In genomic region chr7:128531105-128531954, GRCh38 we compare ENCODE assay signal across 8 cellular contexts. TPM values are rescaled to one million over a fixed set of nuclear protein-coding genes. Genes with fewer than 3 reads are reported as not detected.
DNase-seq lines count a peak whose midpoint lies in the region; ATAC-seq and TF ChIP-seq lines count a peak whose summit lies in the region.
"Not testable (repeated sequence)": the region's sequence is repeated elsewhere in the genome, so short reads cannot be mapped to it uniquely, and the experiment has no call there.

No MANE protein-coding gene starts in this region.

- TF ChIP-seq CTCF in right lobe of liver (IDR thresholded peaks at IDR 0.05), result not testable (repeated sequence)

- 0% methylated on average over 13 of the region's 92 CpGs for WGBS in right lobe of liver (ENCODE audit: insufficient coverage, low coverage, low lambda C conversion rate, missing lambda C conversion rate)

- H3K36me3 ChIP-seq in BLaER1 treated with 17β-estradiol and CSF1 and Interleukin-3, amounts not matched to agents 10 nM and 100 nM, result peaks cover 11 to 30% (median 26%) of the 10 kb centered on the region in 11 experiments; a peak in 17 of 22 replicates
- H3K36me3 ChIP-seq in right lobe of liver, result not testable (repeated sequence)

- DNase-seq in NCI-H748 (lab: John Stamatoyannopoulos, UW; ENCODE audit: unreplicated experiment), result peak; percentile 88
- peak; percentile 72 to 79 for DNase-seq in activated CD4-positive, alpha-beta T cell treated with anti-CD3 and anti-CD28 coated beads, Interleukin-2, amount 50 U/mL, for 48 hours
- peak; percentile 52 to 85 for DNase-seq in dermis microvascular lymphatic vessel endothelial cell (ENCODE audit: low read depth in 2 of 2)
- DNase-seq in right lobe of liver, result peak; percentile 86 to 92 (median 91)
- DNase-seq in stimulated activated CD4-positive, alpha-beta T cell treated with anti-CD3 and anti-CD28 coated beads, Interleukin-4, amount 100 ng/mL, for 1 hour, result peak; percentile 80

- H3K27me3 ChIP-seq in BLaER1 treated with 17β-estradiol and CSF1 and Interleukin-3, amounts not matched to agents 10 nM and 100 nM; right lobe of liver: not testable (repeated sequence)

- TF ChIP-seq POLR2A in right lobe of liver (IDR thresholded peaks at IDR 0.05), result not testable (repeated sequence)

- peaks cover 8 to 36% (median 31%) of the 10 kb centered on the region in 11 experiments; a peak in 16 of 22 replicates for H4K20me1 ChIP-seq in BLaER1 treated with 17β-estradiol and CSF1 and Interleukin-3, amounts not matched to agents 10 nM and 100 nM

- H3K9me3 ChIP-seq in BLaER1 treated with 17β-estradiol and CSF1 and Interleukin-3, amounts not matched to agents 10 nM and 100 nM (replicated peaks in 1 of 11); right lobe of liver: not testable (repeated sequence)

- H3K9ac ChIP-seq in BLaER1 treated with 17β-estradiol and CSF1 and Interleukin-3, amounts not matched to agents 10 nM and 100 nM, result peak overlapping the region; percentile 97 to 99 (median 98)

- peak overlapping the region; percentile 70 to 85 (median 80) for H3K4me3 ChIP-seq in BLaER1 treated with 17β-estradiol and CSF1 and Interleukin-3, amounts not matched to agents 10 nM and 100 nM
- peak overlapping the region; percentile 69 to 72 (median 71) for H3K4me3 ChIP-seq in right lobe of liver

- intact Hi-C loops in right lobe of liver (cut with DNase I), result not testable (repeated sequence)

- peak overlapping the region; percentile 97 to 99 (median 98) for H3K27ac ChIP-seq in BLaER1 treated with 17β-estradiol and CSF1 and Interleukin-3, amounts not matched to agents 10 nM and 100 nM
- peak overlapping the region; percentile 92 to 96 (median 96) for H3K27ac ChIP-seq in right lobe of liver

- H3K4me1 ChIP-seq in BLaER1 treated with 17β-estradiol and CSF1 and Interleukin-3, amounts not matched to agents 10 nM and 100 nM, result peaks cover 15 to 45% (median 37%) of the 10 kb centered on the region in 10 experiments
- H3K4me1 ChIP-seq in right lobe of liver, result peaks cover 0 to 11% (median 5%) of the 10 kb centered on the region in 4 donors

- peak overlapping the region; percentile 84 to 95 (median 90); a peak in 20 of 22 replicates for H3K4me2 ChIP-seq in BLaER1 treated with 17β-estradiol and CSF1 and Interleukin-3, amounts not matched to agents 10 nM and 100 nM

- peak; percentile 70 for ATAC-seq in GM19452 (IDR thresholded peaks at IDR 0.05; ENCODE audit: unreplicated experiment)
- peak; percentile 55 for ATAC-seq in HG03565 (IDR thresholded peaks at IDR 0.05; ENCODE audit: unreplicated experiment)
- peak; percentile 84 to 97 (median 92) for ATAC-seq in right lobe of liver

RNA-seq across cellular contexts. Expression of gene METTL2B, which starts 54.8 kb away (rescaled TPM):
- total RNA-seq in dermis microvascular lymphatic vessel endothelial cell (20.1 and 22.6 TPM in 2 replicates), right lobe of liver (10 to 100 TPM; 10.8 to 15.1 (median 13.6) TPM)

Comparison
In these comparisons a context has a peak if more than half of its experiments do, and no peak if none do; other contexts are left out.
1. Peak in every context shown above with its lines: DNase-seq, ATAC-seq, H3K4me3 ChIP-seq and H3K27ac ChIP-seq.